Comparison of ENCODE assay signal across 32 cellular contexts in genomic region chr12:10242539-10242938, GRCh38. TPM values are rescaled to one million over a fixed set of nuclear protein-coding genes. Genes with fewer than 3 reads are reported as not detected.
A peak's percentile ranks its signal among the peaks of the same experiment; 100 is the strongest.
DNase-seq lines count a peak whose midpoint lies in the region; ATAC-seq and TF ChIP-seq lines count a peak whose summit lies in the region.
"Had no signal": no experiment of that assay in that cellular context is flagged by ENCODE, and none has a peak within 500 bp of the region (broad histone marks: within the 10 kb centered on the region; RNA-seq: fewer than 3 reads in every experiment).

No MANE protein-coding gene starts in this region.

- peak overlapping the region; percentile 47 for H3K4me3 Mint-ChIP-seq in central memory CD8-positive, alpha-beta T cell
- H3K4me3 Mint-ChIP-seq in MCF 10A (ENCODE audit: unreplicated experiment), result no peak overlapping the region
- H3K4me3 Mint-ChIP-seq: activated T-cell treated with anti-CD3 and anti-CD28 coated beads, Interleukin-2, amount 50 U/mL, for 24 hours; naive B cell; WTC11 had no signal

- no peaks in the 10 kb centered on the region for H3K9me2 ChIP-seq in OCI-LY1 (ENCODE audit: low read depth, low read length)

- H3F3A ChIP-seq in OCI-LY1 (ENCODE audit: insufficient read depth, low read length), result no peaks in the 10 kb centered on the region

- CTCF ChIA-PET in MCF 10A (lab: Yijun Ruan, JAX), result interaction anchor here (0.6 kb wide), 2 partner anchors 12 to 492 kb away, joined by 3 to 4 read pairs; no protein-coding TSS in a partner anchor

- H3K36me3 ChIP-seq in BLaER1 (no peaks in the 10 kb centered on the region), OCI-LY1 (ENCODE audit: insufficient read depth, low read length) (peaks cover 2% of the 10 kb centered on the region; the same call in 1 of the 2 replicates)
- H3K36me3 ChIP-seq: BE2C, sigmoid colon, transverse colon had no signal

- no peak overlapping the region for H3K4me3 ChIP-seq in BLaER1
- H3K4me3 ChIP-seq in GM12865 (ENCODE audit: low read depth, low read length), result no peak overlapping the region
- no peak overlapping the region for H3K4me3 ChIP-seq in OCI-LY1 (ENCODE audit: low read depth, low read length, poor library complexity, severe bottlenecking)
- H3K4me3 ChIP-seq: body of pancreas, GM23248, psoas muscle, sigmoid colon, transverse colon had no signal

- no TSS peak for BruUV-seq in MCF 10A (replicated peaks; lab: Mats Ljungman, UMichigan)

- DNase-seq in GM12865 (ENCODE audit: low read depth) (peak; percentile 16), iPS-NIHi11 (ENCODE audit: low spot score) (no peak), MCF 10A (ENCODE audit: unreplicated experiment) (no peak)
- no peak for DNase-seq in central memory CD8-positive, alpha-beta T cell (ENCODE audit: low spot score in 2 of 2)
- DNase-seq in stimulated activated CD4-positive, alpha-beta T cell treated with anti-CD3 and anti-CD28 coated beads, Interleukin-1b, Interleukin-23, amount 100 ng/mL, for 48 hours, result no peak
- DNase-seq: ACHN; activated naive CD4-positive, alpha-beta T cell; activated T-cell treated with anti-CD3 and anti-CD28 coated beads, Interleukin-2, amount 50 U/mL, for 24 hours; BE2C; body of pancreas; dermis blood vessel endothelial cell; GM23248; head of caudate nucleus; IMR-90; kidney; midbrain; naive B cell; NCI-H1092; NCI-H1694 treated with DMSO at 0.1 percent for 48 hours; NCI-H446 treated with DMSO at 0.1 percent for 48 hours; psoas muscle; Right ventricle myocardium superior; sigmoid colon; stimulated activated CD4-positive, alpha-beta T cell treated with anti-CD3 and anti-CD28 coated beads, Interleukin-12 subunit alpha, Interleukin-12 subunit beta, amount 100 ng/mL, for 4 hours; stimulated activated CD4-positive, alpha-beta T cell treated with anti-CD3 and anti-CD28 coated beads, Interleukin-4, amount 100 ng/mL, for 1 hour; T-helper 9 cell; transverse colon had no signal

- H3K27me3 ChIP-seq in BLaER1, result no peaks in the 10 kb centered on the region
- H3K27me3 ChIP-seq in OCI-LY1 (ENCODE audit: insufficient read depth, low read length), result no peaks in the 10 kb centered on the region
- H3K27me3 ChIP-seq: BE2C, body of pancreas, sigmoid colon, transverse colon had no signal

- H3K9me3 ChIP-seq in BLaER1, result peaks cover 2% of the 10 kb centered on the region
- H3K9me3 ChIP-seq in OCI-LY1 (ENCODE audit: low read length), result peaks cover 2% of the 10 kb centered on the region
- H3K9me3 ChIP-seq: BE2C, body of pancreas, psoas muscle, sigmoid colon, transverse colon had no signal

- no peak overlapping the region for H3K27ac ChIP-seq in BLaER1
- H3K27ac ChIP-seq in OCI-LY1 (ENCODE audit: low read depth, low read length, poor library complexity, severe bottlenecking), result peak overlapping the region; percentile 99
- H3K27ac ChIP-seq: body of pancreas, GM23248, psoas muscle, sigmoid colon, transverse colon had no signal

- H3K4me1 ChIP-seq in BLaER1 (peaks cover 33% of the 10 kb centered on the region), OCI-LY1 (ENCODE audit: insufficient read depth, low read length, severe bottlenecking) (peaks cover 81% of the 10 kb centered on the region)
- H3K4me1 ChIP-seq: BE2C, body of pancreas, psoas muscle, sigmoid colon, transverse colon had no signal

- TF ChIP-seq CTCF in GM12865 (IDR thresholded peaks at IDR 0.05; ENCODE audit: insufficient read depth, low read depth, low read length, missing control alignments) (no peak), OCI-LY1 (IDR thresholded peaks at IDR 0.05; ENCODE audit: low read length) (no peak), MCF 10A (IDR thresholded peaks at IDR 0.05; ENCODE audit: unreplicated experiment) (no peak)

- H3K4me1 Mint-ChIP-seq in central memory CD8-positive, alpha-beta T cell, result peaks cover 33% of the 10 kb centered on the region
- H3K4me1 Mint-ChIP-seq in MCF 10A (ENCODE audit: insufficient read depth, unreplicated experiment), result peaks cover 17% of the 10 kb centered on the region

- peak overlapping the region; percentile 87 for H3K27ac Mint-ChIP-seq in central memory CD8-positive, alpha-beta T cell (ENCODE audit: low read depth)
- H3K27ac Mint-ChIP-seq in MCF 10A (ENCODE audit: low read depth, unreplicated experiment), result no peak overlapping the region
- H3K27ac Mint-ChIP-seq: activated T-cell treated with anti-CD3 and anti-CD28 coated beads, Interleukin-2, amount 50 U/mL, for 24 hours; naive B cell; WTC11 had no signal

- H2AFZ ChIP-seq in OCI-LY1 (ENCODE audit: low read length), result no peak overlapping the region
- H2AFZ ChIP-seq: GM23248 had no signal

- no peaks in the 10 kb centered on the region for H3K9me3 Mint-ChIP-seq in central memory CD8-positive, alpha-beta T cell
- H3K9me3 Mint-ChIP-seq in MCF 10A (ENCODE audit: unreplicated experiment), result no peaks in the 10 kb centered on the region
- H3K9me3 Mint-ChIP-seq: activated T-cell treated with anti-CD3 and anti-CD28 coated beads, Interleukin-2, amount 50 U/mL, for 24 hours; naive B cell; WTC11 had no signal

- no peaks in the 10 kb centered on the region for H3K27me3 Mint-ChIP-seq in central memory CD8-positive, alpha-beta T cell
- H3K27me3 Mint-ChIP-seq in MCF 10A (ENCODE audit: insufficient read depth, unreplicated experiment), result no peaks in the 10 kb centered on the region

- H3K36me3 Mint-ChIP-seq in central memory CD8-positive, alpha-beta T cell (ENCODE audit: insufficient read depth), result peaks cover 7% of the 10 kb centered on the region
- H3K36me3 Mint-ChIP-seq in MCF 10A (ENCODE audit: insufficient read depth, unreplicated experiment), result no peaks in the 10 kb centered on the region
- H3K36me3 Mint-ChIP-seq: naive B cell, WTC11 had no signal

- intact Hi-C loops in MCF 10A (cut with micrococcal nuclease), result no loop called here

- H3K4me2 ChIP-seq in BLaER1 (peak overlapping the region; percentile 15; the same call in 1 of the 2 replicates), OCI-LY1 (ENCODE audit: low read length) (peak overlapping the region; percentile 18; the same call in 1 of the 2 replicates)

- no peaks in the 10 kb centered on the region for H4K20me1 ChIP-seq in BLaER1
- no peaks in the 10 kb centered on the region for H4K20me1 ChIP-seq in OCI-LY1 (ENCODE audit: insufficient read depth, low read length)

- POLR2A ChIA-PET in MCF 10A (lab: Yijun Ruan, JAX), result no interaction called here

- no peak for ATAC-seq in central memory CD8-positive, alpha-beta T cell (replicated peaks; ENCODE audit: extremely low read depth, poor library complexity, severe bottlenecking)
- ATAC-seq in HG03378 (IDR thresholded peaks at IDR 0.05; ENCODE audit: unreplicated experiment), result no peak
- ATAC-seq: body of pancreas, esophagus mucosa, psoas muscle, WTC11 had no signal

- H3K9ac ChIP-seq in BLaER1 (no peak overlapping the region), OCI-LY1 (ENCODE audit: low read length) (peak overlapping the region; percentile 16; the same call in 1 of the 2 replicates)
- H3K9ac ChIP-seq: GM23248 had no signal

- no peaks in the 10 kb centered on the region for H3K79me2 ChIP-seq in OCI-LY1 (ENCODE audit: insufficient read depth, low read length)

RNA-seq across cellular contexts. Expression of gene GABARAPL1, which starts 29.9 kb away (rescaled TPM):
- total RNA-seq in MCF 10A (2022), result 19.7 and 28.1 TPM in 2 replicates
